8 cellular contexts compared by ENCODE assay signal in the genomic region with DNA sequence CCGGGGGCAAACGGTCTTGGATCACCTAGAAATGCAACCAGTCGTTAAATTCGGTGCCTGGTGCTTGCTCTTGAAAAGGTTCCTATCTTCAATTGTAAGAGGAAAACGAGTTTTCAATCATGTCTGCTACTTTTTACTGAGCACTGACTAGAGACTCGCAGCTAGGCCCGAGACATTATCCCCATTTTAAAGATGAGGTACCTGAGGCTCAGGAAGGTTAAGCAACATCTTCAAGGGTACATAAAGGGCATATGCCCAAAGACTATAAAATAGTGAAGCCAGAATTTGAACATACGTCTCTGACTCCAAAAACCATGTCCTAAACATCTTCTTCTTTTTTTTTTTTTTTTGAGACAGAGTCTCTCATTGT. TPM values are rescaled to one million over a fixed set of nuclear protein-coding genes. Genes with fewer than 3 reads are reported as not detected.
A peak's percentile ranks its signal among the peaks of the same experiment; 100 is the strongest.
DNase-seq lines count a peak whose midpoint lies in the region; ATAC-seq, FAIRE-seq and TF ChIP-seq lines count a peak whose summit lies in the region.

No MANE protein-coding gene starts in this region.

- ATAC-seq in K562 (no peak), lung (ENCODE audit: insufficient read depth, low FRiP score) (no peak)

- peaks cover 6% of the 10 kb centered on the region for H3K27me3 Mint-ChIP-seq in activated naive CD4-positive, alpha-beta T cell treated with anti-CD3 and anti-CD28 coated beads, Interleukin-2, amount 10 ng/mL, durations not matched to agents 7 days and 5 days

- H3K4me2 ChIP-seq in K562 (ENCODE audit: insufficient read depth, low read length), result peak overlapping the region; percentile 96

- BruUV-seq in K562 (replicated peaks; lab: Mats Ljungman, UMichigan), result TSS peak; percentile 98

- CTCF ChIA-PET in activated naive CD4-positive, alpha-beta T cell treated with anti-CD3 and anti-CD28 coated beads, Interleukin-2, amount 10 ng/mL, durations not matched to agents 7 days and 5 days (lab: Charles Lee), result interaction anchor here (0.8 to 5.9 kb wide), 6 partner anchors 30 to 315 kb away, joined by 3 to 55 read pairs (median 3); partner anchors contain the start of gene DEPDC5
- CTCF ChIA-PET in K562 (lab: Yijun Ruan, JAX; ENCODE audit: low intra/inter-chr PET ratio), result no interaction called here
- CTCF ChIA-PET in GM10248 (lab: Yijun Ruan, JAX), result interaction anchor here (0.7 to 3.0 kb wide), 10 partner anchors 9 to 419 kb away, joined by 3 to 19 read pairs (median 4); no protein-coding TSS in a partner anchor

- peaks cover 38% of the 10 kb centered on the region for H3K4me1 Mint-ChIP-seq in activated naive CD4-positive, alpha-beta T cell treated with anti-CD3 and anti-CD28 coated beads, Interleukin-2, amount 10 ng/mL, durations not matched to agents 7 days and 5 days

- H3K9ac ChIP-seq in K562 (ENCODE audit: insufficient read depth in 1 of 2, low read depth in 2 of 2, low read length in 2 of 2), result peak overlapping the region; percentile 68 to 97; a peak in 3 of 4 replicates

- H3K4me1 ChIP-seq in K562 (replicated peaks in 1 of 2; ENCODE audit: control insufficient read depth in 2 of 2, insufficient read depth in 2 of 2, low read length in 2 of 2), result peaks cover 5% of the 10 kb centered on the region in 2 experiments; a peak in 4 of 5 replicates
- H3K4me1 ChIP-seq in lung (ENCODE audit: control insufficient read depth in 2 of 2, insufficient read depth in 2 of 2, low read length in 2 of 2), result peaks cover 8 to 9% of the 10 kb centered on the region in 2 donors
- peaks cover 0 to 29% (median 13%) of the 10 kb centered on the region in 4 donors for H3K4me1 ChIP-seq in tibial nerve

- H3K27me3 ChIP-seq in K562 (ENCODE audit: control insufficient read depth in 2 of 2, insufficient read depth in 2 of 2, low read length in 2 of 2) (no peaks in the 10 kb centered on the region), lung (ENCODE audit: control insufficient read depth, insufficient read depth) (no peaks in the 10 kb centered on the region), tibial nerve (no peaks in the 10 kb centered on the region)

- H3K27ac Mint-ChIP-seq in activated naive CD4-positive, alpha-beta T cell treated with anti-CD3 and anti-CD28 coated beads, Interleukin-2, amount 10 ng/mL, durations not matched to agents 7 days and 5 days, result peak overlapping the region; percentile 96

- H3K4me3 ChIP-seq in K562, result peak overlapping the region; percentile 94
- H3K4me3 ChIP-seq in lung, result peak overlapping the region; percentile 61
- peak overlapping the region; percentile 53 to 93 (median 81) for H3K4me3 ChIP-seq in tibial nerve

- TF ChIP-seq CTCF in K562 (IDR thresholded peaks at IDR 0.05 in 2 of 3, conservative IDR thresholded peaks at IDR 0.05 in 1 of 3; ENCODE audit: insufficient read depth in 2 of 3, low read depth in 1 of 3, low read length in 3 of 3) (no peak), lung (IDR thresholded peaks at IDR 0.05; ENCODE audit: control extremely low read depth, extremely low read depth) (no peak), tibial nerve (IDR thresholded peaks at IDR 0.05) (no peak), GM10248 (IDR thresholded peaks at IDR 0.05; ENCODE audit: control extremely low read depth, extremely low read depth, low read depth, missing control alignments) (no peak)

- H3K79me2 ChIP-seq in K562 (ENCODE audit: control insufficient read depth, insufficient read depth, low read length), result peaks cover 41% of the 10 kb centered on the region

- H3K9me3 ChIP-seq in K562 (replicated peaks; ENCODE audit: control insufficient read depth, insufficient read depth, low read depth, low read length) (no peaks in the 10 kb centered on the region), lung (ENCODE audit: control insufficient read depth in 2 of 2, insufficient read depth in 1 of 2, low read length in 1 of 2) (no peaks in the 10 kb centered on the region), tibial nerve (no peaks in the 10 kb centered on the region)

- H3K27ac ChIP-seq in K562 (ENCODE audit: extremely low read depth, low read depth, low read length) (peak overlapping the region; percentile 78), lung (ENCODE audit: low read depth in 1 of 2, low read length in 1 of 2) (peak overlapping the region; percentile 46 to 71), tibial nerve (peak overlapping the region; percentile 10 to 76 (median 60))

- no peak for DNase-seq in activated naive CD4-positive, alpha-beta T cell treated with anti-CD3 and anti-CD28 coated beads, Interleukin-2, amount 10 ng/mL, durations not matched to agents 7 days and 5 days
- no peak for DNase-seq in activated naive CD4-positive, alpha-beta T cell (lab: John Stamatoyannopoulos, UW)
- DNase-seq in K562 (ENCODE audit: extremely low read depth in 1 of 4, low spot score in 3 of 4) (no peak), lung (ENCODE audit: low spot score) (no peak), tibial nerve (ENCODE audit: low spot score in 2 of 2) (no peak), GM10248 (ENCODE audit: extremely low spot score) (no peak)
- DNase-seq in stimulated activated naive CD4-positive, alpha-beta T cell treated with Interleukin-2 at 50 U/mL for 16 hours (lab: John Stamatoyannopoulos, UW), result no peak
- DNase-seq in activated CD4-positive, CD25-positive, alpha-beta regulatory T cell treated with anti-CD3 and anti-CD28 coated beads, Interleukin-2, amount 50 U/mL, for 72 hours, result no peak

- peak overlapping the region; percentile 95 for H2AFZ ChIP-seq in K562 (ENCODE audit: low read depth, low read length)

- H3K36me3 Mint-ChIP-seq in activated naive CD4-positive, alpha-beta T cell treated with anti-CD3 and anti-CD28 coated beads, Interleukin-2, amount 10 ng/mL, durations not matched to agents 7 days and 5 days, result peaks cover 2% of the 10 kb centered on the region

- TF ChIP-seq EP300 in K562 (IDR thresholded peaks at IDR 0.05; ENCODE audit: low read length) (no peak), tibial nerve (IDR thresholded peaks at IDR 0.05) (no peak)

- peak overlapping the region; percentile 99 for H3K4me3 Mint-ChIP-seq in activated naive CD4-positive, alpha-beta T cell treated with anti-CD3 and anti-CD28 coated beads, Interleukin-2, amount 10 ng/mL, durations not matched to agents 7 days and 5 days

- peak; percentile 49 for FAIRE-seq in K562 (lab: Jason Lieb, UNC)

- no peaks in the 10 kb centered on the region for H4K20me1 ChIP-seq in K562 (replicated peaks; ENCODE audit: control insufficient read depth, insufficient read depth, low read length)

- intact Hi-C loops in K562 (cut with micrococcal nuclease), result loop anchor here (10.0 kb wide), 2 partner anchors 92 to 212 kb away; partner anchors contain the start of genes DEPDC5 and PRR14L

- in situ Hi-C loops in K562 (cut with MboI), result no loop called here

- H3K36me3 ChIP-seq in K562 (ENCODE audit: control insufficient read depth, insufficient read depth, low read length), result no peaks in the 10 kb centered on the region
- H3K36me3 ChIP-seq in lung (ENCODE audit: control insufficient read depth in 2 of 2, insufficient read depth in 2 of 2, low read length in 2 of 2), result peaks cover 0 to 1% of the 10 kb centered on the region in 2 donors
- H3K36me3 ChIP-seq in tibial nerve, result no peaks in the 10 kb centered on the region

- 14% methylated on average over 6 of the region's 8 CpGs for WGBS in K562 (ENCODE audit: insufficient coverage, low coverage, missing lambda C conversion rate)
- 60 to 63% methylated on average over 8 of the region's 8 CpGs for WGBS in lung, 2 donors
- WGBS in tibial nerve, 2 donors, result 70 to 76% methylated on average over 8 of the region's 8 CpGs

- POLR2A ChIA-PET in K562 (lab: Yijun Ruan, JAX), result interaction anchor here (0.8 to 2.2 kb wide), 6 partner anchors 9 to 431 kb away, joined by 3 to 14 read pairs (median 4); no protein-coding TSS in a partner anchor
- POLR2A ChIA-PET in GM10248 (lab: Yijun Ruan, JAX), result interaction anchor here (0.9 to 1.4 kb wide), 3 partner anchors 14 to 32 kb away, joined by 3 to 8 read pairs (median 4); no protein-coding TSS in a partner anchor

- no peaks in the 10 kb centered on the region for H3K9me1 ChIP-seq in K562 (ENCODE audit: control insufficient read depth, insufficient read depth, low read length)

- no peak for TF ChIP-seq RAD21 in K562 (CRISPR knock-in tag; conservative IDR thresholded peaks at IDR 0.05 in 1 of 2, IDR thresholded peaks at IDR 0.05 in 1 of 2)

- no peak for TF ChIP-seq POLR2A in K562 (conservative IDR thresholded peaks at IDR 0.05)
- no peak for TF ChIP-seq POLR2A in tibial nerve (IDR thresholded peaks at IDR 0.05)

- H3K9me3 Mint-ChIP-seq in activated naive CD4-positive, alpha-beta T cell treated with anti-CD3 and anti-CD28 coated beads, Interleukin-2, amount 10 ng/mL, durations not matched to agents 7 days and 5 days, result no peaks in the 10 kb centered on the region

TF ChIP-seq in K562, 482 proteins besides CTCF, POLR2A, EP300 and RAD21 (continues in another document):
- no peak for TF ChIP-seq BDP1 (IDR thresholded peaks at IDR 0.05; ENCODE audit: insufficient read depth, insufficient read length)
- TF ChIP-seq EGR1 (conservative IDR thresholded peaks at IDR 0.05), result no peak
- TF ChIP-seq ESRRA (IDR thresholded peaks at IDR 0.05; ENCODE audit: borderline replicate concordance, low read depth), result peak; percentile 49

RNA-seq across cellular contexts. Expression of gene PISD, which starts 0.6 kb away (rescaled TPM):
- total RNA-seq in K562 (2011; cell fraction: chromatin; rRNA removed; ENCODE audit: low replicate concordance), result 37.5 and 84.0 TPM in 2 replicates
- total RNA-seq in K562 (2011; cell fraction: nucleolus; rRNA removed), result 62.2 and 72.4 TPM in 2 replicates
- 47.8 and 52.1 TPM in 2 replicates for total RNA-seq in K562 (2011; cell fraction: nucleoplasm; rRNA removed)
- total RNA-seq in K562 (2014; rRNA removed), result 33.3 and 47.1 TPM in 2 replicates
- total RNA-seq in K562 (2014; rRNA removed; fragmentation: Illumina TruSeq; extraction: Trizol), result 20.2 and 24.5 TPM in 2 replicates
- 27.4 and 28.1 TPM in 2 replicates for total RNA-seq in K562 (2015; rRNA removed; fragmentation: Illumina TruSeq; extraction: Trizol)
- total RNA-seq in K562 (2021), result 56.8 and 63.1 TPM in 2 replicates
- polyA plus RNA-seq in K562 (2011; rRNA removed), result 29.1 and 44.3 TPM in 2 replicates
- polyA plus RNA-seq in K562 (2011; cell fraction: cytosol; rRNA removed), result 48.2 and 59.1 TPM in 2 replicates
- polyA plus RNA-seq in K562 (2011; cell fraction: nucleus; rRNA removed), result 112 and 122 TPM in 2 replicates
- 31.9 and 36.1 TPM in 2 replicates for polyA plus RNA-seq in K562 (2012)
- 42.6 and 48.5 TPM in 2 replicates for polyA plus RNA-seq in K562 (2014; fragmentation: Illumina TruSeq; extraction: Trizol)
- polyA plus RNA-seq in K562 (2014; fragmentation: Nextera tagmentation; extraction: Ambion mirVana), result 10 to 100 TPM; 44.4 to 65.9 TPM
- 36.6 and 44.9 TPM in 2 replicates for polyA plus RNA-seq in K562 (2014; rRNA removed)
- polyA minus RNA-seq in K562 (2011; rRNA and poly(A)+ RNA removed), result 14.8 and 17.3 TPM in 2 replicates
- 17.0 and 18.8 TPM in 2 replicates for polyA minus RNA-seq in K562 (2011; cell fraction: cytosol; rRNA and poly(A)+ RNA removed)
- polyA minus RNA-seq in K562 (2011; cell fraction: nucleus; rRNA and poly(A)+ RNA removed), result 22.3 and 29.7 TPM in 2 replicates
- 10 to 100 TPM; 25.7 to 94.6 TPM for total RNA-seq in lung
- polyA plus RNA-seq in lung, result 10 to 100 TPM; 35.2 to 58.4 TPM
- 10 to 100 TPM; 26.9 to 44.7 (median 36.2) TPM for total RNA-seq in tibial nerve
